In genomic region chr15:70680817-70681216, GRCh38 we compare ENCODE assay signal across 26 cellular contexts.
DNase-seq lines count a peak whose midpoint lies in the region; ATAC-seq, FAIRE-seq and TF ChIP-seq lines count a peak whose summit lies in the region.
"Had no signal": no experiment of that assay in that cellular context is flagged by ENCODE, and none has a peak within 500 bp of the region (broad histone marks: within the 10 kb centered on the region; RNA-seq: fewer than 3 reads in every experiment).

No MANE protein-coding gene starts in this region.

- peak overlapping the region; percentile 18 to 23 for H3K27ac ChIP-seq in breast epithelium
- no peak overlapping the region for H3K27ac ChIP-seq in mammary epithelial cell (ENCODE audit: insufficient read depth, low read depth, low read length)
- no peak overlapping the region for H3K27ac ChIP-seq in Karpas-422 (ENCODE audit: low read length)
- H3K27ac ChIP-seq in kidney (ENCODE audit: low read depth in 2 of 2, low read length in 2 of 2): no peak overlapping the region
- H3K27ac ChIP-seq: KMS-11, RWPE1 had no signal

- no peaks in the 10 kb centered on the region for H3K9me2 ChIP-seq in Karpas-422 (replicated peaks; ENCODE audit: insufficient read depth, low read length)

- 94% methylated on average over 6 of the region's 6 CpGs for WGBS in mammary epithelial cell (ENCODE audit: low coverage, missing lambda C conversion rate)

- H2AFZ ChIP-seq in mammary epithelial cell (ENCODE audit: low read depth, low read length) (no peak overlapping the region), Karpas-422 (ENCODE audit: low read length) (no peak overlapping the region)

- H3K4me2 ChIP-seq in mammary epithelial cell (ENCODE audit: insufficient read depth, low read depth, low read length) (no peak overlapping the region), Karpas-422 (ENCODE audit: low read depth, low read length, poor library complexity, severe bottlenecking) (no peak overlapping the region)
- H3K4me2 ChIP-seq: KMS-11 had no signal

- H3K9ac ChIP-seq in mammary epithelial cell (ENCODE audit: insufficient read depth, low read length) (no peak overlapping the region), Karpas-422 (ENCODE audit: low read length) (no peak overlapping the region), kidney (ENCODE audit: low read length in 2 of 2) (no peak overlapping the region)
- H3K9ac ChIP-seq: KMS-11 had no signal

- H3K79me2 ChIP-seq in mammary epithelial cell (ENCODE audit: insufficient read depth, low read length) (no peaks in the 10 kb centered on the region), Karpas-422 (ENCODE audit: low read length) (no peaks in the 10 kb centered on the region)

- no peak for FAIRE-seq in kidney (lab: Jason Lieb, UNC)
- FAIRE-seq: GM19239, H1 had no signal

- no peaks in the 10 kb centered on the region for H3K36me3 ChIP-seq in breast epithelium
- peaks cover 10% of the 10 kb centered on the region for H3K36me3 ChIP-seq in mammary epithelial cell (ENCODE audit: insufficient read depth, low read length)
- no peaks in the 10 kb centered on the region for H3K36me3 ChIP-seq in Karpas-422 (ENCODE audit: insufficient read depth, low read length)
- H3K36me3 ChIP-seq in kidney (ENCODE audit: control insufficient read depth in 1 of 2, insufficient read depth in 2 of 2, low read length in 2 of 2): peaks cover 0 to 14% of the 10 kb centered on the region in 2 donors
- H3K36me3 ChIP-seq: BE2C had no signal

- no peak for TF ChIP-seq POLR2A in breast epithelium (IDR thresholded peaks at IDR 0.05)

- DNase-seq in breast epithelium (ENCODE audit: low spot score in 2 of 2): no peak
- no peak for DNase-seq in mammary epithelial cell
- DNase-seq in Karpas-422: peak; percentile 26
- DNase-seq in kidney: peak; percentile 39
- DNase-seq in sciatic nerve (ENCODE audit: low spot score): no peak
- DNase-seq in medulla oblongata (ENCODE audit: extremely low spot score): no peak
- no peak for DNase-seq in activated CD8-positive, alpha-beta memory T cell treated with anti-CD3 and anti-CD28 coated beads for 24 hours
- DNase-seq: 8988T, ACHN, BE2C, DMS153, DND-41, HCEC 1CT, NCI-H1092, NCI-H1417 treated with DMSO at 0.1 percent for 48 hours, NCI-H1694 treated with DMSO at 0.1 percent for 48 hours, NCI-H2081 treated with DMSO at 0.1 percent for 48 hours, NCI-H2171, NCI-H226, NCI-H510A, NCI-H69 had no signal

- intact Hi-C loops in breast epithelium (cut with DNase I; ENCODE audit: low total_unique reads): no loop called here
- intact Hi-C loops in mammary epithelial cell (cut with micrococcal nuclease): loop anchor here (5.0 kb wide), 1 partner anchor 196 kb away; no protein-coding TSS in a partner anchor
- intact Hi-C loops in kidney (cut with DNase I): no loop called here
- intact Hi-C loops in sciatic nerve (cut with DNase I): no loop called here

- no peak for TF ChIP-seq CTCF in breast epithelium (IDR thresholded peaks at IDR 0.05)
- no peak for TF ChIP-seq CTCF in mammary epithelial cell (conservative IDR thresholded peaks at IDR 0.05 in 1 of 2, IDR thresholded peaks at IDR 0.05 in 1 of 2; ENCODE audit: extremely low read depth in 1 of 2, insufficient read depth in 1 of 2, low read depth in 1 of 2, low read length in 2 of 2)
- no peak for TF ChIP-seq CTCF in kidney (IDR thresholded peaks at IDR 0.05; ENCODE audit: borderline replicate concordance, extremely low read depth, insufficient read depth)

- H3K27me3 ChIP-seq in breast epithelium: no peaks in the 10 kb centered on the region
- no peaks in the 10 kb centered on the region for H3K27me3 ChIP-seq in mammary epithelial cell (ENCODE audit: insufficient read depth, low read length)
- peaks cover 3% of the 10 kb centered on the region; the same call in 1 of the 2 replicates for H3K27me3 ChIP-seq in Karpas-422 (ENCODE audit: low read length)
- H3K27me3 ChIP-seq: BE2C had no signal

- CTCF ChIA-PET in mammary epithelial cell (lab: Charles Lee; ENCODE audit: low non-redundant PET): no interaction called here

- H4K20me1 ChIP-seq in mammary epithelial cell (ENCODE audit: insufficient read depth, low read length): no peaks in the 10 kb centered on the region
- H4K20me1 ChIP-seq in Karpas-422 (ENCODE audit: insufficient read depth, low read depth, low read length): no peaks in the 10 kb centered on the region

- ATAC-seq in sciatic nerve (peak; percentile 52), HG03045 (IDR thresholded peaks at IDR 0.05; ENCODE audit: unreplicated experiment) (no peak)

- H3K4me1 ChIP-seq in breast epithelium (peaks cover 0 to 4% of the 10 kb centered on the region in 2 donors), mammary epithelial cell (ENCODE audit: insufficient read depth, low read length) (no peaks in the 10 kb centered on the region), Karpas-422 (ENCODE audit: low read length) (peaks cover 6% of the 10 kb centered on the region), kidney (ENCODE audit: control insufficient read depth in 1 of 2, insufficient read depth in 1 of 2, low read depth in 1 of 2, low read length in 2 of 2) (peaks cover 8 to 10% of the 10 kb centered on the region in 2 donors)
- H3K4me1 ChIP-seq: BE2C had no signal

- no peak overlapping the region for H3K4me3 ChIP-seq in breast epithelium
- no peak overlapping the region for H3K4me3 ChIP-seq in mammary epithelial cell (replicated peaks in 1 of 3; ENCODE audit: insufficient read depth in 1 of 3, low read depth in 2 of 3, low read length in 3 of 3)
- no peak overlapping the region for H3K4me3 ChIP-seq in Karpas-422 (ENCODE audit: low read length)
- H3K4me3 ChIP-seq in kidney (ENCODE audit: low read length in 2 of 2): no peak overlapping the region

- H3K9me3 ChIP-seq in breast epithelium: no peaks in the 10 kb centered on the region
- no peaks in the 10 kb centered on the region for H3K9me3 ChIP-seq in mammary epithelial cell (replicated peaks; ENCODE audit: insufficient read depth, low read length)
- no peaks in the 10 kb centered on the region for H3K9me3 ChIP-seq in Karpas-422 (ENCODE audit: low read length)
- no peaks in the 10 kb centered on the region for H3K9me3 ChIP-seq in kidney (ENCODE audit: control insufficient read depth in 1 of 2, low read length in 2 of 2)
- H3K9me3 ChIP-seq: BE2C had no signal

- in situ Hi-C loops in mammary epithelial cell (cut with MboI; ENCODE audit: low sequenced_read_pairs in 2 of 2): loop anchor here (10.0 kb wide), 1 partner anchor 134 kb away; no protein-coding TSS in a partner anchor

- dilution Hi-C loops in mammary epithelial cell (cut with HindIII; ENCODE audit: low sequenced_read_pairs): no loop called here

- no TSS peak for BruUV-seq in mammary epithelial cell (replicated peaks; lab: Mats Ljungman, UMichigan)

Comparison
In these comparisons a context has a peak if more than half of its experiments do, and no peak if none do; other contexts are left out.
1. H3K27ac ChIP-seq: peak in breast epithelium (2 of 2); none in mammary epithelial cell (single experiment), Karpas-422 (single experiment) and kidney (0 of 2).
2. DNase-seq: peak in Karpas-422 (single experiment) and kidney (single experiment); none in breast epithelium (0 of 2), mammary epithelial cell (single experiment), sciatic nerve (single experiment), medulla oblongata (single experiment) and activated CD8-positive, alpha-beta memory T cell treated with anti-CD3 and anti-CD28 coated beads for 24 hours (single experiment).